Comparison of ENCODE assay signal across 16 cellular contexts in genomic region chrX:13965531-13965930, GRCh38.
"Had no signal": no experiment of that assay in that cellular context is flagged by ENCODE, and none has a peak within 500 bp of the region (broad histone marks: within the 10 kb centered on the region; RNA-seq: fewer than 3 reads in every experiment).

No MANE protein-coding gene starts in this region.

- H3K27me3 Mint-ChIP-seq: activated B cell treated with CpG ODN at 0.5 μM for 24 hours; effector memory CD8-positive, alpha-beta T cell; naive thymus-derived CD4-positive, alpha-beta T cell; type B pancreatic cell had no signal

- H3K4me1 ChIP-seq: heart right ventricle, left lung, parathyroid adenoma had no signal

- H3K4me3 Mint-ChIP-seq: activated B cell treated with CpG ODN at 0.5 μM for 24 hours; effector memory CD8-positive, alpha-beta T cell; naive thymus-derived CD4-positive, alpha-beta T cell; stimulated activated naive B cell treated with anti-CD40 and anti-IgM and Interleukin-4, amounts not matched to agents 10 μg/mL and 1 μg/mL and 100 μg/mL, for 72 hours; type B pancreatic cell had no signal

- H3K27me3 ChIP-seq: left lung had no signal

- H3K27ac ChIP-seq: left lung, parathyroid adenoma had no signal

- H3K36me3 Mint-ChIP-seq: naive thymus-derived CD4-positive, alpha-beta T cell; stimulated activated naive B cell treated with anti-CD40 and anti-IgM and Interleukin-4, amounts not matched to agents 10 μg/mL and 1 μg/mL and 100 μg/mL, for 72 hours; type B pancreatic cell had no signal

- H3K4me3 ChIP-seq: heart right ventricle, left lung, mucosa of descending colon, skin epidermis had no signal

- ATAC-seq: effector memory CD8-positive, alpha-beta T cell; heart right ventricle; left lung; mucosa of descending colon; naive thymus-derived CD4-positive, alpha-beta T cell; stimulated activated naive B cell treated with anti-CD40 and anti-IgM and Interleukin-4, amounts not matched to agents 10 μg/mL and 1 μg/mL and 100 μg/mL, for 72 hours had no signal

- H3K4me1 Mint-ChIP-seq: activated B cell treated with CpG ODN at 0.5 μM for 24 hours; naive thymus-derived CD4-positive, alpha-beta T cell; stimulated activated naive B cell treated with anti-CD40 and anti-IgM and Interleukin-4, amounts not matched to agents 10 μg/mL and 1 μg/mL and 100 μg/mL, for 72 hours had no signal

- H3K36me3 ChIP-seq: heart right ventricle, left lung had no signal

- H3K9ac ChIP-seq: parathyroid adenoma had no signal

- H3K27ac Mint-ChIP-seq: activated B cell treated with CpG ODN at 0.5 μM for 24 hours; effector memory CD8-positive, alpha-beta T cell; naive thymus-derived CD4-positive, alpha-beta T cell; stimulated activated naive B cell treated with anti-CD40 and anti-IgM and Interleukin-4, amounts not matched to agents 10 μg/mL and 1 μg/mL and 100 μg/mL, for 72 hours; type B pancreatic cell had no signal

- H3K9me3 Mint-ChIP-seq: activated B cell treated with CpG ODN at 0.5 μM for 24 hours; effector memory CD8-positive, alpha-beta T cell; stimulated activated naive B cell treated with anti-CD40 and anti-IgM and Interleukin-4, amounts not matched to agents 10 μg/mL and 1 μg/mL and 100 μg/mL, for 72 hours had no signal

- DNase-seq: activated B cell treated with CpG ODN at 0.5 μM for 24 hours; activated CD4-positive, alpha-beta T cell treated with anti-CD3 and anti-CD28 coated beads, Interleukin-2, amount 50 U/mL, for 1 hour; activated naive CD4-positive, alpha-beta T cell treated with Interleukin-2 at 50 U/mL for 16 hours; effector memory CD8-positive, alpha-beta T cell; heart right ventricle; islet precursor cell; left lung; mammary epithelial cell; mucosa of descending colon; naive thymus-derived CD4-positive, alpha-beta T cell; stimulated activated CD4-positive, alpha-beta T cell treated with anti-CD3 and anti-CD28 coated beads, Interleukin-15, amount 100 ng/mL, for 24 hours; stimulated activated CD4-positive, alpha-beta T cell treated with anti-CD3 and anti-CD28 coated beads, Interleukin-4, amount 100 ng/mL, for 1 hour; stimulated activated naive B cell treated with anti-CD40 and anti-IgM and Interleukin-4, amounts not matched to agents 10 μg/mL and 1 μg/mL and 100 μg/mL, for 72 hours had no signal

- H3K9me3 ChIP-seq: heart right ventricle, left lung, mucosa of descending colon had no signal
